1 cellular context compared by ENCODE assay signal in the genomic region with DNA sequence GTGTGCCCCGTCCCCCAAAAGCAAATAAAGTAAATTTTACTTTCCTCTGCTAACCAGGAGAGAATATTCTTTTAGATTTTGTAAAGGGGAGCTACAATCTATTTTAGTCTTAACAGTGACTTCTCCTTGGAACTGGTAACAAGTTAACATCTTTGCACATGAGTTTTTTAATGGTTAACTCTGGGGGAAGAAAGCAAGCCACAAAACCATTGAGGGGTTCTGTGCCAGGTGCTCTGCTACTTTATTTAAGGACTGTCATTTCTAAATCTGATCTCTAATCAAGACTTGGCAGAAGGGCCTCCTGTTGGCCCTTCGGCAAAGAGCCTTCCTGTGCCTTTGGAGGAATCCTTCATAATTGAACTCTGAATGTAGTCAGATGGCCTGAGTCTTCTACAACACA.
TF ChIP-seq lines count a peak whose summit lies in the region.

No MANE protein-coding gene starts in this region.

TF ChIP-seq in SK-N-SH treated with all-trans-retinoic acid at 6 μM for 48 hours, 23 proteins besides CTCF, POLR2A, EP300 and RAD21 (continued from another document):
- no peak for TF ChIP-seq SNAI2 (CRISPR knock-in tag; IDR thresholded peaks at IDR 0.05)
- TF ChIP-seq ESRRG (CRISPR knock-in tag; IDR thresholded peaks at IDR 0.05) = no peak
- no peak for TF ChIP-seq ZFP30 (CRISPR knock-in tag; IDR thresholded peaks at IDR 0.05)
- TF ChIP-seq ZNF8 (CRISPR knock-in tag; IDR thresholded peaks at IDR 0.05) = no peak
- TF ChIP-seq, protein P1, sequence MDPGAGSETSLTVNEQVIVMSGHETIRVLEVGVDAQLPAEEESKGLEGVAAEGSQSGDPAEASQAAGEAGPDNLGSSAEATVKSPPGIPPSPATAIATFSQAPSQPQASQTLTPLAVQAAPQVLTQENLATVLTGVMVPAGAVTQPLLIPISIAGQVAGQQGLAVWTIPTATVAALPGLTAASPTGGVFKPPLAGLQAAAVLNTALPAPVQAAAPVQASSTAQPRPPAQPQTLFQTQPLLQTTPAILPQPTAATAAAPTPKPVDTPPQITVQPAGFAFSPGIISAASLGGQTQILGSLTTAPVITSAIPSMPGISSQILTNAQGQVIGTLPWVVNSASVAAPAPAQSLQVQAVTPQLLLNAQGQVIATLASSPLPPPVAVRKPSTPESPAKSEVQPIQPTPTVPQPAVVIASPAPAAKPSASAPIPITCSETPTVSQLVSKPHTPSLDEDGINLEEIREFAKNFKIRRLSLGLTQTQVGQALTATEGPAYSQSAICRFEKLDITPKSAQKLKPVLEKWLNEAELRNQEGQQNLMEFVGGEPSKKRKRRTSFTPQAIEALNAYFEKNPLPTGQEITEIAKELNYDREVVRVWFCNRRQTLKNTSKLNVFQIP (CRISPR knock-in tag; IDR thresholded peaks at IDR 0.05; ENCODE audit: borderline replicate concordance, low read depth) = no peak
- TF ChIP-seq ARNTL (CRISPR knock-in tag; IDR thresholded peaks at IDR 0.05; ENCODE audit: borderline replicate concordance, low read depth) = no peak
- TF ChIP-seq ZC3H10 (CRISPR knock-in tag; IDR thresholded peaks at IDR 0.05) = no peak
- no peak for TF ChIP-seq PATZ1 (CRISPR knock-in tag; IDR thresholded peaks at IDR 0.05; ENCODE audit: borderline replicate concordance)
- no peak for TF ChIP-seq OSR1 (CRISPR knock-in tag; IDR thresholded peaks at IDR 0.05)
- no peak for TF ChIP-seq TCF4 (CRISPR knock-in tag; IDR thresholded peaks at IDR 0.05; ENCODE audit: borderline replicate concordance)
